8 cellular contexts compared by ENCODE assay signal in genomic region chr13:35978607-35979316, GRCh38.
DNase-seq lines count a peak whose midpoint lies in the region; ATAC-seq and TF ChIP-seq lines count a peak whose summit lies in the region.

No MANE protein-coding gene starts in this region.

- no peak overlapping the region for H2AFZ ChIP-seq in GM23338

- 43 to 48% (median 44%) methylated on average over 10 of the region's 10 CpGs for WGBS in heart left ventricle, 4 donors

- peaks cover 41% of the 10 kb centered on the region for H3K9me3 Mint-ChIP-seq in GM23338
- H3K9me3 Mint-ChIP-seq in activated CD8-positive, alpha-beta T cell treated with anti-CD3 and anti-CD28 coated beads, Interleukin-2, amount 10 ng/mL, durations not matched to agents 7 days and 5 days (ENCODE audit: insufficient read depth) = no peaks in the 10 kb centered on the region

- intact Hi-C loops in heart left ventricle (cut with DNase I) = loop anchor here (1.0 to 10.0 kb wide), 7 partner anchors 154 to 756 kb away; partner anchors contain the start of gene DCLK1 (in 1 of the 10)
- intact Hi-C loops in sciatic nerve (cut with DNase I) = no loop called here

- H3K27me3 Mint-ChIP-seq in GM23338 (ENCODE audit: insufficient read depth, low read depth, poor library complexity) = peaks cover 5% of the 10 kb centered on the region
- no peaks in the 10 kb centered on the region for H3K27me3 Mint-ChIP-seq in activated CD8-positive, alpha-beta T cell treated with anti-CD3 and anti-CD28 coated beads, Interleukin-2, amount 10 ng/mL, durations not matched to agents 7 days and 5 days (ENCODE audit: low read depth)

- H3K27me3 ChIP-seq in GM23338 (ENCODE audit: insufficient read depth) (no peaks in the 10 kb centered on the region), heart left ventricle (no peaks in the 10 kb centered on the region)

- no peaks in the 10 kb centered on the region for H3F3A ChIP-seq in GM23338 (replicated peaks; ENCODE audit: low read depth)

- H4K20me1 ChIP-seq in GM23338 (replicated peaks; ENCODE audit: insufficient read depth) = no peaks in the 10 kb centered on the region

- peak; percentile 38 for DNase-seq in DMS79 treated with DMSO at 0.1 percent for 48 hours (lab: John Stamatoyannopoulos, UW)
- DNase-seq in GM23338 (ENCODE audit: low spot score) = peak; percentile 80
- peak; percentile 44 to 74 for DNase-seq in NCI-H2081 (lab: John Stamatoyannopoulos, UW)
- DNase-seq in activated CD8-positive, alpha-beta T cell treated with anti-CD3 and anti-CD28 coated beads, Interleukin-2, amount 10 ng/mL, durations not matched to agents 7 days and 5 days = peak; percentile 44
- DNase-seq in heart left ventricle = peak in 1 of 5 donors; percentile 37
- DNase-seq in sciatic nerve (ENCODE audit: low spot score) = no peak

- peaks cover 40% of the 10 kb centered on the region for H3K36me3 Mint-ChIP-seq in GM23338 (ENCODE audit: low read depth)
- no peaks in the 10 kb centered on the region for H3K36me3 Mint-ChIP-seq in activated CD8-positive, alpha-beta T cell treated with anti-CD3 and anti-CD28 coated beads, Interleukin-2, amount 10 ng/mL, durations not matched to agents 7 days and 5 days (ENCODE audit: low read depth)

- H3K9me3 ChIP-seq in heart left ventricle = peaks cover 0 to 6% (median 0%) of the 10 kb centered on the region in 12 donors

- TF ChIP-seq CTCF in GM23338 (conservative IDR thresholded peaks at IDR 0.05; ENCODE audit: low read depth in 2 of 2) (peak; percentile 81 to 95), heart left ventricle (IDR thresholded peaks at IDR 0.05) (peak; percentile 71 to 94 (median 85))

- H3K36me3 ChIP-seq in GM23338 (ENCODE audit: insufficient read depth) = no peaks in the 10 kb centered on the region
- no peaks in the 10 kb centered on the region for H3K36me3 ChIP-seq in heart left ventricle

- H3K4me3 ChIP-seq in GM23338 = no peak overlapping the region
- H3K4me3 ChIP-seq in heart left ventricle = peak overlapping the region in 4 of 12 donors; percentile 2 to 19 (median 10)

- H3K4me1 ChIP-seq in GM23338 (ENCODE audit: insufficient read depth) (peaks cover 12% of the 10 kb centered on the region), heart left ventricle (peaks cover 0 to 17% (median 8%) of the 10 kb centered on the region in 12 donors)

- H3K27ac ChIP-seq in GM23338 (ENCODE audit: low read depth) (no peak overlapping the region), heart left ventricle (peak overlapping the region in 11 of 12 donors; percentile 36 to 81 (median 67))

- no peaks in the 10 kb centered on the region for H3K79me2 ChIP-seq in GM23338 (replicated peaks; ENCODE audit: insufficient read depth)

- no peak overlapping the region for H3K4me2 ChIP-seq in GM23338

- H3K27ac Mint-ChIP-seq in GM23338 = no peak overlapping the region
- no peak overlapping the region for H3K27ac Mint-ChIP-seq in activated CD8-positive, alpha-beta T cell treated with anti-CD3 and anti-CD28 coated beads, Interleukin-2, amount 10 ng/mL, durations not matched to agents 7 days and 5 days

- no peak for TF ChIP-seq POLR2A in heart left ventricle (IDR thresholded peaks at IDR 0.05)

- peaks cover 5% of the 10 kb centered on the region; the same call in 1 of the 2 replicates for H3K9me2 ChIP-seq in GM23338 (ENCODE audit: insufficient read depth)

- H3K4me1 Mint-ChIP-seq in GM23338 = peaks cover 8% of the 10 kb centered on the region; the same call in 1 of the 3 replicates
- no peaks in the 10 kb centered on the region for H3K4me1 Mint-ChIP-seq in activated CD8-positive, alpha-beta T cell treated with anti-CD3 and anti-CD28 coated beads, Interleukin-2, amount 10 ng/mL, durations not matched to agents 7 days and 5 days (ENCODE audit: low read depth)

- ATAC-seq in GM23338 (peak; percentile 60), heart left ventricle (peak in 2 of 4 donors; percentile 46 to 69), sciatic nerve (peak; percentile 59), HG03342 (IDR thresholded peaks at IDR 0.05; ENCODE audit: unreplicated experiment) (no peak), GM21390 (IDR thresholded peaks at IDR 0.05; ENCODE audit: unreplicated experiment) (no peak)
- no peak for ATAC-seq in activated CD8-positive, alpha-beta T cell treated with anti-CD3 and anti-CD28 coated beads, Interleukin-2, amount 10 ng/mL, durations not matched to agents 7 days and 5 days

- no peak overlapping the region for H3K4me3 Mint-ChIP-seq in GM23338
- no peak overlapping the region for H3K4me3 Mint-ChIP-seq in activated CD8-positive, alpha-beta T cell treated with anti-CD3 and anti-CD28 coated beads, Interleukin-2, amount 10 ng/mL, durations not matched to agents 7 days and 5 days

- CTCF ChIA-PET in activated CD8-positive, alpha-beta T cell treated with anti-CD3 and anti-CD28 coated beads, Interleukin-2, amount 10 ng/mL, durations not matched to agents 7 days and 5 days (lab: Charles Lee) = interaction anchor here (0.8 to 1.6 kb wide), 5 partner anchors 13 to 304 kb away, joined by 3 to 7 read pairs (median 4); no protein-coding TSS in a partner anchor

- POLR2A ChIA-PET in activated CD8-positive, alpha-beta T cell treated with anti-CD3 and anti-CD28 coated beads, Interleukin-2, amount 10 ng/mL, durations not matched to agents 7 days and 5 days (lab: Charles Lee) = no interaction called here

TF ChIP-seq in GM23338, 12 proteins besides CTCF, POLR2A, EP300 and RAD21 (continues in another document):
- TF ChIP-seq REST (IDR thresholded peaks at IDR 0.05; ENCODE audit: unreplicated experiment) (no peak), ETS1 (IDR thresholded peaks at IDR 0.05) (no peak), STAT1 (IDR thresholded peaks at IDR 0.05; ENCODE audit: unreplicated experiment) (no peak), POLR2AphosphoS5 (IDR thresholded peaks at IDR 0.05; ENCODE audit: low read depth) (no peak), EZH2 (IDR thresholded peaks at IDR 0.05; ENCODE audit: low read depth, unreplicated experiment) (no peak), ZNF331 (CRISPR knock-in tag; IDR thresholded peaks at IDR 0.05; ENCODE audit: low read depth) (no peak), CREB1 (CRISPR knock-in tag; IDR thresholded peaks at IDR 0.05; ENCODE audit: low read depth) (no peak), ZNF114 (CRISPR knock-in tag; IDR thresholded peaks at IDR 0.05) (no peak)

Comparison
In these comparisons a context has a peak if more than half of its experiments do, and no peak if none do; other contexts are left out.
1. ATAC-seq: peak in GM23338 (single experiment) and sciatic nerve (single experiment); none in activated CD8-positive, alpha-beta T cell treated with anti-CD3 and anti-CD28 coated beads, Interleukin-2, amount 10 ng/mL, durations not matched to agents 7 days and 5 days (single experiment), HG03342 (single experiment) and GM21390 (single experiment).